Comparison of ENCODE assay signal across 16 cellular contexts in genomic region chr15:77035584-77035983, GRCh38. TPM values are rescaled to one million over a fixed set of nuclear protein-coding genes. Genes with fewer than 3 reads are reported as not detected.
A peak's percentile ranks its signal among the peaks of the same experiment; 100 is the strongest.
DNase-seq lines count a peak whose midpoint lies in the region; ATAC-seq and TF ChIP-seq lines count a peak whose summit lies in the region.
"Had no signal": no experiment of that assay in that cellular context is flagged by ENCODE, and none has a peak within 500 bp of the region (broad histone marks: within the 10 kb centered on the region; RNA-seq: fewer than 3 reads in every experiment).

No MANE protein-coding gene starts in this region.

- no peaks in the 10 kb centered on the region for H3K27me3 ChIP-seq in Caco-2 (replicated peaks; ENCODE audit: control insufficient read depth, insufficient read depth, low read length)
- H3K27me3 ChIP-seq in neutrophil = no peaks in the 10 kb centered on the region
- no peaks in the 10 kb centered on the region for H3K27me3 ChIP-seq in uterus
- H3K27me3 ChIP-seq: gastrocnemius medialis, MG63, SJCRH30 had no signal

- no peaks in the 10 kb centered on the region for H3K9me3 ChIP-seq in Caco-2
- H3K9me3 ChIP-seq in neutrophil = no peaks in the 10 kb centered on the region
- no peaks in the 10 kb centered on the region for H3K9me3 ChIP-seq in uterus
- H3K9me3 ChIP-seq: gastrocnemius medialis, MG63, SJCRH30 had no signal

- intact Hi-C loops in activated CD8-positive, alpha-beta T cell treated with anti-CD3 and anti-CD28 coated beads for 36 hours (cut with micrococcal nuclease) = no loop called here
- intact Hi-C loops in Caco-2 (cut with micrococcal nuclease; ENCODE audit: unreplicated experiment) = no loop called here
- intact Hi-C loops in uterus (cut with DNase I; ENCODE audit: low total_unique reads) = no loop called here

- TF ChIP-seq CTCF in activated CD8-positive, alpha-beta T cell treated with anti-CD3 and anti-CD28 coated beads for 36 hours (IDR thresholded peaks at IDR 0.05) = no peak
- no peak for TF ChIP-seq CTCF in Caco-2 (IDR thresholded peaks at IDR 0.05; ENCODE audit: insufficient read depth in 1 of 2, low read depth in 1 of 2, low read length in 1 of 2, severe bottlenecking in 1 of 2, unreplicated experiment in 1 of 2)
- no peak for TF ChIP-seq CTCF in coronary artery (IDR thresholded peaks at IDR 0.05)
- TF ChIP-seq CTCF in neutrophil (IDR thresholded peaks at IDR 0.05) = no peak
- no peak for TF ChIP-seq CTCF in uterus (IDR thresholded peaks at IDR 0.05)

- H3K27me3 Mint-ChIP-seq in activated CD8-positive, alpha-beta T cell treated with anti-CD3 and anti-CD28 coated beads, Interleukin-2, amount 10 ng/mL, durations not matched to agents 7 days and 5 days (ENCODE audit: low read depth) = no peaks in the 10 kb centered on the region
- no peaks in the 10 kb centered on the region for H3K27me3 Mint-ChIP-seq in activated CD8-positive, alpha-beta T cell treated with anti-CD3 and anti-CD28 coated beads for 36 hours
- no peaks in the 10 kb centered on the region for H3K27me3 Mint-ChIP-seq in Caco-2 (ENCODE audit: insufficient read depth, unreplicated experiment)

- ATAC-seq in activated CD8-positive, alpha-beta T cell treated with anti-CD3 and anti-CD28 coated beads, Interleukin-2, amount 10 ng/mL, durations not matched to agents 7 days and 5 days = no peak
- ATAC-seq in activated CD8-positive, alpha-beta T cell treated with anti-CD3 and anti-CD28 coated beads for 36 hours = no peak

- DNase-seq in activated CD8-positive, alpha-beta T cell treated with anti-CD3 and anti-CD28 coated beads, Interleukin-2, amount 10 ng/mL, durations not matched to agents 7 days and 5 days = no peak
- no peak for DNase-seq in activated CD8-positive, alpha-beta T cell treated with anti-CD3 and anti-CD28 coated beads for 36 hours
- DNase-seq in Caco-2 (no peak), coronary artery (ENCODE audit: low spot score) (peak; percentile 65), kidney tubule cell (ENCODE audit: low spot score) (no peak), uterus (no peak), AML-193 (lab: John Stamatoyannopoulos, UW) (no peak)
- DNase-seq: cortex of kidney, MG63, NCI-H1930, NCI-H446 treated with DMSO at 0.1 percent for 48 hours, trophoblast cell had no signal

- CTCF ChIA-PET in activated CD8-positive, alpha-beta T cell treated with anti-CD3 and anti-CD28 coated beads, Interleukin-2, amount 10 ng/mL, durations not matched to agents 7 days and 5 days (lab: Charles Lee) = interaction anchor here (0.5 to 1.4 kb wide), 3 partner anchors 11 to 40 kb away, joined by 3 read pairs; partner anchors contain the start of gene PSTPIP1
- CTCF ChIA-PET in activated CD8-positive, alpha-beta T cell treated with anti-CD3 and anti-CD28 coated beads for 36 hours (lab: Charles Lee) = interaction anchor here (0.6 to 3.9 kb wide), 24 partner anchors 8 to 508 kb away, joined by 3 to 51 read pairs (median 5); partner anchors contain the start of gene PSTPIP1
- CTCF ChIA-PET in Caco-2 (lab: Charles Lee) = interaction anchor here (0.5 to 1.4 kb wide), 3 partner anchors 10 to 508 kb away, joined by 3 to 6 read pairs (median 3); no protein-coding TSS in a partner anchor

- peak overlapping the region; percentile 8 for H3K4me3 Mint-ChIP-seq in activated CD8-positive, alpha-beta T cell treated with anti-CD3 and anti-CD28 coated beads, Interleukin-2, amount 10 ng/mL, durations not matched to agents 7 days and 5 days
- no peak overlapping the region for H3K4me3 Mint-ChIP-seq in activated CD8-positive, alpha-beta T cell treated with anti-CD3 and anti-CD28 coated beads for 36 hours
- H3K4me3 Mint-ChIP-seq in Caco-2 (ENCODE audit: unreplicated experiment) = no peak overlapping the region

- peaks cover under 1% of the 10 kb centered on the region for H3K9me3 Mint-ChIP-seq in activated CD8-positive, alpha-beta T cell treated with anti-CD3 and anti-CD28 coated beads, Interleukin-2, amount 10 ng/mL, durations not matched to agents 7 days and 5 days (ENCODE audit: insufficient read depth)
- H3K9me3 Mint-ChIP-seq in activated CD8-positive, alpha-beta T cell treated with anti-CD3 and anti-CD28 coated beads for 36 hours = peaks cover 8% of the 10 kb centered on the region
- no peaks in the 10 kb centered on the region for H3K9me3 Mint-ChIP-seq in Caco-2 (ENCODE audit: unreplicated experiment)

- peaks cover 74% of the 10 kb centered on the region for H3K36me3 Mint-ChIP-seq in activated CD8-positive, alpha-beta T cell treated with anti-CD3 and anti-CD28 coated beads, Interleukin-2, amount 10 ng/mL, durations not matched to agents 7 days and 5 days (ENCODE audit: low read depth)
- peaks cover 39% of the 10 kb centered on the region for H3K36me3 Mint-ChIP-seq in activated CD8-positive, alpha-beta T cell treated with anti-CD3 and anti-CD28 coated beads for 36 hours (ENCODE audit: low read depth)
- peaks cover 66% of the 10 kb centered on the region for H3K36me3 Mint-ChIP-seq in Caco-2 (ENCODE audit: insufficient read depth, unreplicated experiment)

- POLR2A ChIA-PET in activated CD8-positive, alpha-beta T cell treated with anti-CD3 and anti-CD28 coated beads, Interleukin-2, amount 10 ng/mL, durations not matched to agents 7 days and 5 days (lab: Charles Lee) = interaction anchor here (0.6 kb wide), 1 partner anchor 41 kb away, joined by 3 read pairs; no protein-coding TSS in a partner anchor
- POLR2A ChIA-PET in activated CD8-positive, alpha-beta T cell treated with anti-CD3 and anti-CD28 coated beads for 36 hours (lab: Charles Lee) = interaction anchor here (1.0 to 3.5 kb wide), 5 partner anchors 10 to 130 kb away, joined by 3 to 13 read pairs (median 10); partner anchors contain the start of gene SCAPER
- POLR2A ChIA-PET in Caco-2 (lab: Charles Lee) = no interaction called here

- H3K27ac Mint-ChIP-seq in activated CD8-positive, alpha-beta T cell treated with anti-CD3 and anti-CD28 coated beads, Interleukin-2, amount 10 ng/mL, durations not matched to agents 7 days and 5 days = peak overlapping the region; percentile 64
- H3K27ac Mint-ChIP-seq in activated CD8-positive, alpha-beta T cell treated with anti-CD3 and anti-CD28 coated beads for 36 hours = no peak overlapping the region
- peak overlapping the region; percentile 16 for H3K27ac Mint-ChIP-seq in Caco-2 (ENCODE audit: unreplicated experiment)

- H3K27ac ChIP-seq in coronary artery (no peak overlapping the region), neutrophil (peak overlapping the region; percentile 69), uterus (no peak overlapping the region)
- H3K27ac ChIP-seq: SJCRH30 had no signal

- H3K4me1 Mint-ChIP-seq in activated CD8-positive, alpha-beta T cell treated with anti-CD3 and anti-CD28 coated beads, Interleukin-2, amount 10 ng/mL, durations not matched to agents 7 days and 5 days (ENCODE audit: low read depth) = peaks cover 11% of the 10 kb centered on the region
- peaks cover 9% of the 10 kb centered on the region for H3K4me1 Mint-ChIP-seq in activated CD8-positive, alpha-beta T cell treated with anti-CD3 and anti-CD28 coated beads for 36 hours (ENCODE audit: low read depth)
- H3K4me1 Mint-ChIP-seq in Caco-2 (ENCODE audit: low read depth, unreplicated experiment) = peaks cover 13% of the 10 kb centered on the region

- H3K4me3 ChIP-seq in Caco-2 (ENCODE audit: low read depth, low read length) (no peak overlapping the region), coronary artery (no peak overlapping the region), neutrophil (ENCODE audit: low read depth in 1 of 2, low read length in 1 of 2) (no peak overlapping the region), uterus (no peak overlapping the region)
- H3K4me3 ChIP-seq: gastrocnemius medialis, MG63, SJCRH30 had no signal

- H3K4me1 ChIP-seq in Caco-2 = no peaks in the 10 kb centered on the region
- no peaks in the 10 kb centered on the region for H3K4me1 ChIP-seq in neutrophil (ENCODE audit: control insufficient read depth in 1 of 2, insufficient read depth in 1 of 2, low read depth in 1 of 2, low read length in 1 of 2)
- no peaks in the 10 kb centered on the region for H3K4me1 ChIP-seq in uterus

- H3K36me3 ChIP-seq in Caco-2 (ENCODE audit: control insufficient read depth, insufficient read depth, low read length) (no peaks in the 10 kb centered on the region; the same call in 1 of the 2 replicates), neutrophil (peaks cover 74% of the 10 kb centered on the region), uterus (no peaks in the 10 kb centered on the region)
- H3K36me3 ChIP-seq: gastrocnemius medialis had no signal

- TF ChIP-seq POLR2A in uterus (IDR thresholded peaks at IDR 0.05) = no peak

- no TSS peak for BruUV-seq in Caco-2 (replicated peaks; lab: Mats Ljungman, UMichigan)

RNA-seq across cellular contexts. Expression of gene TSPAN3, which starts 35.3 kb away (rescaled TPM):
- total RNA-seq in activated CD8-positive, alpha-beta T cell treated with anti-CD3 and anti-CD28 coated beads, Interleukin-2, amount 10 ng/mL, durations not matched to agents 7 days and 5 days = 10 to 100 TPM; 17.4 to 18.4 TPM
- total RNA-seq in activated CD8-positive, alpha-beta T cell treated with anti-CD3 and anti-CD28 coated beads for 36 hours = 10 to 100 TPM; 25.6 to 27.0 TPM
- 224 and 237 TPM in 2 replicates for total RNA-seq in Caco-2 (2022)
- 100 to 1,000 TPM in 2 of 4 donors, 10 to 100 TPM in 2; 62.0 to 446 (median 114) TPM for total RNA-seq in uterus

RNA-seq across cellular contexts. Expression of gene PSTPIP1, which starts 40.7 kb away (rescaled TPM):
- total RNA-seq in activated CD8-positive, alpha-beta T cell treated with anti-CD3 and anti-CD28 coated beads, Interleukin-2, amount 10 ng/mL, durations not matched to agents 7 days and 5 days = 100 to 1,000 TPM; 208 to 212 TPM
- 100 to 1,000 TPM; 113 to 121 TPM for total RNA-seq in activated CD8-positive, alpha-beta T cell treated with anti-CD3 and anti-CD28 coated beads for 36 hours
- total RNA-seq in Caco-2 (2022) (not detected in 2 replicates), uterus (1 to 10 TPM in 3 of 4 donors, not detected in 1; 1.3 to 10.0 (median 4.7) TPM)
- total RNA-seq: epithelial cell of proximal tubule had no signal

Comparison
In these comparisons a context has a peak if more than half of its experiments do, and no peak if none do; other contexts are left out.
1. RNA of gene PSTPIP1, which starts 40.7 kb away (total RNA-seq): 208 to 212 TPM in activated CD8-positive, alpha-beta T cell treated with anti-CD3 and anti-CD28 coated beads, Interleukin-2, amount 10 ng/mL, durations not matched to agents 7 days and 5 days and 113 to 121 TPM in activated CD8-positive, alpha-beta T cell treated with anti-CD3 and anti-CD28 coated beads for 36 hours; 1.3 to 10.0 TPM in uterus and not detected in Caco-2; every median in the first group is over 10 times any median in the second.